ENCODE assay signal across 1 cellular context in genomic region chr5:138752951-138753793, GRCh38.
TF ChIP-seq lines count a peak whose summit lies in the region.

Gene CTNNA1 (plus strand): TSS chr5:138753425. CDS start chr5:138781925, 28,500 bp downstream.

TF ChIP-seq in K562, 482 proteins besides CTCF, POLR2A, EP300 and RAD21 (continued from another document):
- no peak for TF ChIP-seq ZFP91 (CRISPR knock-in tag; IDR thresholded peaks at IDR 0.05)
- TF ChIP-seq POLR2G (IDR thresholded peaks at IDR 0.05; ENCODE audit: low read depth, low read length), result peak; percentile 89
- peak; percentile 16 to 26; a peak in 1 of 4 replicates for TF ChIP-seq SIN3A (IDR thresholded peaks at IDR 0.05; ENCODE audit: borderline replicate concordance in 2 of 2, control insufficient read depth in 1 of 2, low read depth in 2 of 2, low read length in 2 of 2)
- TF ChIP-seq STAT6 (CRISPR knock-in tag; IDR thresholded peaks at IDR 0.05), result no peak
- peak; percentile 98 for TF ChIP-seq JUND (IDR thresholded peaks at IDR 0.05; ENCODE audit: borderline replicate concordance, low read depth, low read length)
- TF ChIP-seq JUND (tag; IDR thresholded peaks at IDR 0.05; ENCODE audit: borderline replicate concordance, low read depth, low read length), result peak; percentile 72; the same call in 1 of the 3 replicates
- peak; percentile 81; the same call in 1 of the 2 replicates for TF ChIP-seq PHF8 (IDR thresholded peaks at IDR 0.05; ENCODE audit: borderline replicate concordance, low read length)
- no peak for TF ChIP-seq RFX5 (IDR thresholded peaks at IDR 0.05; ENCODE audit: low read depth, low read length)
- no peak for TF ChIP-seq ZNF384 (IDR thresholded peaks at IDR 0.05; ENCODE audit: low read depth, low read length)
- no peak for TF ChIP-seq CHD2 (IDR thresholded peaks at IDR 0.05; ENCODE audit: low read depth, low read length)
- TF ChIP-seq KLF13 (tag; IDR thresholded peaks at IDR 0.05; ENCODE audit: borderline replicate concordance, low read depth), result 0 out of 2 replicates have a peak, but pooled peaks have one; percentile 19
- TF ChIP-seq U2AF1 (optimal IDR thresholded peaks at IDR 0.05; ENCODE audit: low read depth, low read length), result peak; percentile 42
- no peak for TF ChIP-seq ATF2 (CRISPR knock-in tag; IDR thresholded peaks at IDR 0.05)
- peak; percentile 42 to 67 for TF ChIP-seq MNT (conservative IDR thresholded peaks at IDR 0.05)
- TF ChIP-seq SRSF7 (optimal IDR thresholded peaks at IDR 0.05; ENCODE audit: low read depth, low read length), result no peak
- TF ChIP-seq GABPB2 (CRISPR knock-in tag; conservative IDR thresholded peaks at IDR 0.05), result no peak
- peak in 1 of 2 experiments; percentile 48 for TF ChIP-seq AFF1 (IDR thresholded peaks at IDR 0.05; ENCODE audit: low read depth in 1 of 2, partially characterized antibody in 2 of 2)
- no peak for TF ChIP-seq POLR2AphosphoS2 (IDR thresholded peaks at IDR 0.05; ENCODE audit: low read length)
- no peak for TF ChIP-seq BMI1 (IDR thresholded peaks at IDR 0.05; ENCODE audit: low read length)
- no peak for TF ChIP-seq E4F1 (CRISPR knock-in tag; IDR thresholded peaks at IDR 0.05; ENCODE audit: borderline replicate concordance)
- peak; percentile 59; the same call in 1 of the 2 replicates for TF ChIP-seq NFIC (IDR thresholded peaks at IDR 0.05)
- TF ChIP-seq ZNF395 (CRISPR knock-in tag; IDR thresholded peaks at IDR 0.05), result peak; percentile 75; the same call in 1 of the 2 replicates
